ENCODE assay signal across 1 cellular context in the genomic region with DNA sequence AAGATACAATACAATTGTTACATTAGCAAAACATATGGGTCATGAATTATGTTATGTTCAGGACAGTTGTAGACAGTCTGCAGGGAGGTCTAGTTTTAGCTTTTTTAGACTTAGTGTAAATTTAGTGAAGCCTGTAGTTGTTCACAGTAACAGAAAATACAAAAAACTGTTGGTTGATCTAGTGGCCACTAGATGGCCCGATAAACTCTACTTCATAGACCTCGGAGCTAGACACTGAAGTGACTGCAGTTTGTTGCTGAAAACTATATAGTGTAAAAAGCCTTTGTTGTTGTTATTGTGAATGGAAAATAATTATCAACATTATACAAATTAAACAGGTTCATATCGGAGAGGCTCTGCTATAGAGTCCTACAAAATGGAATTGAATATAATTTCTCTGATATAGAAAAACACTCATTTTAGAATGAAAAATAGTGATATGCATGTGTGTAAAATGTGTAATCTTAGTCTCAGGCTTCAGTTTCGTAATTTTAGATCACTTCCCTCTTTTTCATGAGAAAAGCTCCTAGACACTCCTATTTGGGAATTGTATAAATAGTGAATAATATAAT.
TF ChIP-seq lines count a peak whose summit lies in the region.

No MANE protein-coding gene starts in this region.

TF ChIP-seq in SK-N-SH, 30 proteins besides CTCF, POLR2A, EP300 and RAD21 (continued from another document):
- TF ChIP-seq TCF12 (IDR thresholded peaks at IDR 0.05), result no peak
- TF ChIP-seq FOSL2 (IDR thresholded peaks at IDR 0.05; ENCODE audit: borderline replicate concordance, low read depth), result no peak
- TF ChIP-seq FOXJ3 (CRISPR knock-in tag; IDR thresholded peaks at IDR 0.05), result no peak
- TF ChIP-seq TEAD4 (IDR thresholded peaks at IDR 0.05; ENCODE audit: borderline replicate concordance, insufficient read depth), result no peak
- TF ChIP-seq, protein P1, sequence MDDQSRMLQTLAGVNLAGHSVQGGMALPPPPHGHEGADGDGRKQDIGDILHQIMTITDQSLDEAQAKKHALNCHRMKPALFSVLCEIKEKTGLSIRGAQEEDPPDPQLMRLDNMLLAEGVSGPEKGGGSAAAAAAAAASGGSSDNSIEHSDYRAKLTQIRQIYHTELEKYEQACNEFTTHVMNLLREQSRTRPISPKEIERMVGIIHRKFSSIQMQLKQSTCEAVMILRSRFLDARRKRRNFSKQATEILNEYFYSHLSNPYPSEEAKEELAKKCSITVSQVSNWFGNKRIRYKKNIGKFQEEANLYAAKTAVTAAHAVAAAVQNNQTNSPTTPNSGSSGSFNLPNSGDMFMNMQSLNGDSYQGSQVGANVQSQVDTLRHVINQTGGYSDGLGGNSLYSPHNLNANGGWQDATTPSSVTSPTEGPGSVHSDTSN (IDR thresholded peaks at IDR 0.05), result no peak
- TF ChIP-seq SIN3A (IDR thresholded peaks at IDR 0.05; ENCODE audit: borderline replicate concordance, low read depth, low read length), result no peak
- no peak for TF ChIP-seq ELF1 (IDR thresholded peaks at IDR 0.05)
- TF ChIP-seq YY1 (IDR thresholded peaks at IDR 0.05; ENCODE audit: low read depth), result no peak
- TF ChIP-seq FOXM1 (IDR thresholded peaks at IDR 0.05; ENCODE audit: low read depth), result no peak
- TF ChIP-seq, protein P2, sequence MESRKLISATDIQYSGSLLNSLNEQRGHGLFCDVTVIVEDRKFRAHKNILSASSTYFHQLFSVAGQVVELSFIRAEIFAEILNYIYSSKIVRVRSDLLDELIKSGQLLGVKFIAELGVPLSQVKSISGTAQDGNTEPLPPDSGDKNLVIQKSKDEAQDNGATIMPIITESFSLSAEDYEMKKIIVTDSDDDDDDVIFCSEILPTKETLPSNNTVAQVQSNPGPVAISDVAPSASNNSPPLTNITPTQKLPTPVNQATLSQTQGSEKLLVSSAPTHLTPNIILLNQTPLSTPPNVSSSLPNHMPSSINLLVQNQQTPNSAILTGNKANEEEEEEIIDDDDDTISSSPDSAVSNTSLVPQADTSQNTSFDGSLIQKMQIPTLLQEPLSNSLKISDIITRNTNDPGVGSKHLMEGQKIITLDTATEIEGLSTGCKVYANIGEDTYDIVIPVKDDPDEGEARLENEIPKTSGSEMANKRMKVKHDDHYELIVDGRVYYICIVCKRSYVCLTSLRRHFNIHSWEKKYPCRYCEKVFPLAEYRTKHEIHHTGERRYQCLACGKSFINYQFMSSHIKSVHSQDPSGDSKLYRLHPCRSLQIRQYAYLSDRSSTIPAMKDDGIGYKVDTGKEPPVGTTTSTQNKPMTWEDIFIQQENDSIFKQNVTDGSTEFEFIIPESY (IDR thresholded peaks at IDR 0.05; ENCODE audit: borderline replicate concordance, low read depth), result no peak
- no peak for TF ChIP-seq JUND (IDR thresholded peaks at IDR 0.05)
